In genomic region chrX:153460826-153461225, GRCh38 we compare ENCODE assay signal across 2 cellular contexts.
TF ChIP-seq lines count a peak whose summit lies in the region.

No MANE protein-coding gene starts in this region.

TF ChIP-seq in SK-N-SH treated with all-trans-retinoic acid at 6 μM for 48 hours, 23 proteins besides CTCF, POLR2A, EP300 and RAD21:
- no peak for TF ChIP-seq PPARA (CRISPR knock-in tag; IDR thresholded peaks at IDR 0.05; ENCODE audit: borderline replicate concordance)
- TF ChIP-seq, protein P1, sequence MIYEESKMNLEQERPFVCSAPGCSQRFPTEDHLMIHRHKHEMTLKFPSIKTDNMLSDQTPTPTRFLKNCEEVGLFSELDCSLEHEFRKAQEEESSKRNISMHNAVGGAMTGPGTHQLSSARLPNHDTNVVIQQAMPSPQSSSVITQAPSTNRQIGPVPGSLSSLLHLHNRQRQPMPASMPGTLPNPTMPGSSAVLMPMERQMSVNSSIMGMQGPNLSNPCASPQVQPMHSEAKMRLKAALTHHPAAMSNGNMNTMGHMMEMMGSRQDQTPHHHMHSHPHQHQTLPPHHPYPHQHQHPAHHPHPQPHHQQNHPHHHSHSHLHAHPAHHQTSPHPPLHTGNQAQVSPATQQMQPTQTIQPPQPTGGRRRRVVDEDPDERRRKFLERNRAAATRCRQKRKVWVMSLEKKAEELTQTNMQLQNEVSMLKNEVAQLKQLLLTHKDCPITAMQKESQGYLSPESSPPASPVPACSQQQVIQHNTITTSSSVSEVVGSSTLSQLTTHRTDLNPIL (CRISPR knock-in tag; IDR thresholded peaks at IDR 0.05; ENCODE audit: low read depth): no peak
- TF ChIP-seq SNAI2 (CRISPR knock-in tag; IDR thresholded peaks at IDR 0.05): no peak
- no peak for TF ChIP-seq CSDC2 (CRISPR knock-in tag; IDR thresholded peaks at IDR 0.05)
- no peak for TF ChIP-seq ISL1 (CRISPR knock-in tag; IDR thresholded peaks at IDR 0.05)
- no peak for TF ChIP-seq BACH2 (CRISPR knock-in tag; IDR thresholded peaks at IDR 0.05; ENCODE audit: borderline replicate concordance)
- no peak for TF ChIP-seq ZNF70 (CRISPR knock-in tag; IDR thresholded peaks at IDR 0.05)
- no peak for TF ChIP-seq OSR1 (CRISPR knock-in tag; IDR thresholded peaks at IDR 0.05)
- no peak for TF ChIP-seq ESRRG (CRISPR knock-in tag; IDR thresholded peaks at IDR 0.05)
- no peak for TF ChIP-seq ARNTL (CRISPR knock-in tag; IDR thresholded peaks at IDR 0.05; ENCODE audit: borderline replicate concordance, low read depth)
- no peak for TF ChIP-seq ZFP30 (CRISPR knock-in tag; IDR thresholded peaks at IDR 0.05)
- TF ChIP-seq, protein P2, sequence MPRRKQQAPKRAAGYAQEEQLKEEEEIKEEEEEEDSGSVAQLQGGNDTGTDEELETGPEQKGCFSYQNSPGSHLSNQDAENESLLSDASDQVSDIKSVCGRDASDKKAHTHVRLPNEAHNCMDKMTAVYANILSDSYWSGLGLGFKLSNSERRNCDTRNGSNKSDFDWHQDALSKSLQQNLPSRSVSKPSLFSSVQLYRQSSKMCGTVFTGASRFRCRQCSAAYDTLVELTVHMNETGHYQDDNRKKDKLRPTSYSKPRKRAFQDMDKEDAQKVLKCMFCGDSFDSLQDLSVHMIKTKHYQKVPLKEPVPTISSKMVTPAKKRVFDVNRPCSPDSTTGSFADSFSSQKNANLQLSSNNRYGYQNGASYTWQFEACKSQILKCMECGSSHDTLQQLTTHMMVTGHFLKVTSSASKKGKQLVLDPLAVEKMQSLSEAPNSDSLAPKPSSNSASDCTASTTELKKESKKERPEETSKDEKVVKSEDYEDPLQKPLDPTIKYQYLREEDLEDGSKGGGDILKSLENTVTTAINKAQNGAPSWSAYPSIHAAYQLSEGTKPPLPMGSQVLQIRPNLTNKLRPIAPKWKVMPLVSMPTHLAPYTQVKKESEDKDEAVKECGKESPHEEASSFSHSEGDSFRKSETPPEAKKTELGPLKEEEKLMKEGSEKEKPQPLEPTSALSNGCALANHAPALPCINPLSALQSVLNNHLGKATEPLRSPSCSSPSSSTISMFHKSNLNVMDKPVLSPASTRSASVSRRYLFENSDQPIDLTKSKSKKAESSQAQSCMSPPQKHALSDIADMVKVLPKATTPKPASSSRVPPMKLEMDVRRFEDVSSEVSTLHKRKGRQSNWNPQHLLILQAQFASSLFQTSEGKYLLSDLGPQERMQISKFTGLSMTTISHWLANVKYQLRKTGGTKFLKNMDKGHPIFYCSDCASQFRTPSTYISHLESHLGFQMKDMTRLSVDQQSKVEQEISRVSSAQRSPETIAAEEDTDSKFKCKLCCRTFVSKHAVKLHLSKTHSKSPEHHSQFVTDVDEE (CRISPR knock-in tag; IDR thresholded peaks at IDR 0.05): no peak
- TF ChIP-seq, protein P3, sequence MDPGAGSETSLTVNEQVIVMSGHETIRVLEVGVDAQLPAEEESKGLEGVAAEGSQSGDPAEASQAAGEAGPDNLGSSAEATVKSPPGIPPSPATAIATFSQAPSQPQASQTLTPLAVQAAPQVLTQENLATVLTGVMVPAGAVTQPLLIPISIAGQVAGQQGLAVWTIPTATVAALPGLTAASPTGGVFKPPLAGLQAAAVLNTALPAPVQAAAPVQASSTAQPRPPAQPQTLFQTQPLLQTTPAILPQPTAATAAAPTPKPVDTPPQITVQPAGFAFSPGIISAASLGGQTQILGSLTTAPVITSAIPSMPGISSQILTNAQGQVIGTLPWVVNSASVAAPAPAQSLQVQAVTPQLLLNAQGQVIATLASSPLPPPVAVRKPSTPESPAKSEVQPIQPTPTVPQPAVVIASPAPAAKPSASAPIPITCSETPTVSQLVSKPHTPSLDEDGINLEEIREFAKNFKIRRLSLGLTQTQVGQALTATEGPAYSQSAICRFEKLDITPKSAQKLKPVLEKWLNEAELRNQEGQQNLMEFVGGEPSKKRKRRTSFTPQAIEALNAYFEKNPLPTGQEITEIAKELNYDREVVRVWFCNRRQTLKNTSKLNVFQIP (CRISPR knock-in tag; IDR thresholded peaks at IDR 0.05; ENCODE audit: borderline replicate concordance, low read depth): no peak
- no peak for TF ChIP-seq ZNF8 (CRISPR knock-in tag; IDR thresholded peaks at IDR 0.05)

TF ChIP-seq in K562, 482 proteins besides CTCF, POLR2A, EP300 and RAD21:
- no peak for TF ChIP-seq RBM39 (optimal IDR thresholded peaks at IDR 0.05; ENCODE audit: low read depth, low read length)
- TF ChIP-seq CBX2 (IDR thresholded peaks at IDR 0.05; ENCODE audit: insufficient read depth, low read length, poor library complexity, severe bottlenecking): no peak
- TF ChIP-seq, protein P4, sequence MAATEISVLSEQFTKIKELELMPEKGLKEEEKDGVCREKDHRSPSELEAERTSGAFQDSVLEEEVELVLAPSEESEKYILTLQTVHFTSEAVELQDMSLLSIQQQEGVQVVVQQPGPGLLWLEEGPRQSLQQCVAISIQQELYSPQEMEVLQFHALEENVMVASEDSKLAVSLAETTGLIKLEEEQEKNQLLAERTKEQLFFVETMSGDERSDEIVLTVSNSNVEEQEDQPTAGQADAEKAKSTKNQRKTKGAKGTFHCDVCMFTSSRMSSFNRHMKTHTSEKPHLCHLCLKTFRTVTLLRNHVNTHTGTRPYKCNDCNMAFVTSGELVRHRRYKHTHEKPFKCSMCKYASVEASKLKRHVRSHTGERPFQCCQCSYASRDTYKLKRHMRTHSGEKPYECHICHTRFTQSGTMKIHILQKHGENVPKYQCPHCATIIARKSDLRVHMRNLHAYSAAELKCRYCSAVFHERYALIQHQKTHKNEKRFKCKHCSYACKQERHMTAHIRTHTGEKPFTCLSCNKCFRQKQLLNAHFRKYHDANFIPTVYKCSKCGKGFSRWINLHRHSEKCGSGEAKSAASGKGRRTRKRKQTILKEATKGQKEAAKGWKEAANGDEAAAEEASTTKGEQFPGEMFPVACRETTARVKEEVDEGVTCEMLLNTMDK (IDR thresholded peaks at IDR 0.05; ENCODE audit: borderline replicate concordance, insufficient read depth, low read depth, low read length, poor library complexity, severe bottlenecking): peak; percentile 54
- TF ChIP-seq SMC3 (conservative IDR thresholded peaks at IDR 0.05; ENCODE audit: insufficient read depth, low read depth, low read length): peak; percentile 67
